Comparison of ENCODE assay signal across 15 cellular contexts in the genomic region with DNA sequence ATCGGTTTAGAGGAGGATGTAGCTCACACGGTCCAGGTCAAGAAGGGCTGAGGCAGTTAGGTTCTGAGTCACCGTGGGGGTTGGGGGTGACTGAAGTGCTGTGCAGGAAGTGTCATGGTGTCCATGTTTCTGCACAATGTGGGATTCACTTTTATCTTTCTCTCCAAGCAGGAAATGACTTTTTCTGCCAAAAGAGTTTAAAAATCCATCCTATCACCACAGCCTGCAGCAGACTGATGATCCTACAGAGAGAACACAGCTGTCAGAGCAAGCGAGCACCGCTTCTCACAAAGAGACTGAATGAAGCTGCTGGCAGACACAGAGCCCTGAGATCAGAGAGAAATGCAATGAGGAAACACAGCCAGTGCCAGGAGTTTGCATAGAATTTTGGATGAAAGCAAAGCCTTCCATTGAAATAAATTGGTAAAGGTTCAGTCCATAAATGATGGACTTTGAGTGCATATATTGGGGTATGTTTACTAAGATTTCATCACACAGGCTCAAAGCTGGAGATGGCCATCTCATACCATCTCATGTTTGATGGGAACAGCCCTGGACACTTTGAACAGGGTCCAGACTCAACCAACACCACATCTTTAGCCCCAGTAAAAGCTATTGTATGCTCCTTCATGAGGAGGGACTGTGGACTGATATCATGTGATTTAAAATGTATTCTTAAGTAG.
A peak's percentile ranks its signal among the peaks of the same experiment; 100 is the strongest.
DNase-seq lines count a peak whose midpoint lies in the region; ATAC-seq and TF ChIP-seq lines count a peak whose summit lies in the region.
"Had no signal": no experiment of that assay in that cellular context is flagged by ENCODE, and none has a peak within 500 bp of the region (broad histone marks: within the 10 kb centered on the region; RNA-seq: fewer than 3 reads in every experiment).

No MANE protein-coding gene starts in this region.

- peaks cover 3% of the 10 kb centered on the region for H3K9me3 ChIP-seq in A673 (ENCODE audit: low read depth, low read length, poor library complexity, severe bottlenecking)
- H3K9me3 ChIP-seq: HAP-1, prostate gland had no signal

- CTCF ChIA-PET in A673 (lab: Charles Lee) = no interaction called here

- H3K36me3 ChIP-seq in A673 (ENCODE audit: insufficient read depth, low read length, poor library complexity, severe bottlenecking) = no peaks in the 10 kb centered on the region
- H3K36me3 ChIP-seq: HAP-1, prostate gland had no signal

- peaks cover 19% of the 10 kb centered on the region for H3K4me1 Mint-ChIP-seq in chondrocyte (ENCODE audit: low read depth)
- no peaks in the 10 kb centered on the region for H3K4me1 Mint-ChIP-seq in stimulated activated effector memory CD8-positive, alpha-beta T cell treated with anti-CD3 and anti-CD28 coated beads, Interleukin-12 subunit alpha, Interleukin-12 subunit beta, amount 100 ng/mL, for 72 hours
- no peaks in the 10 kb centered on the region for H3K4me1 Mint-ChIP-seq in effector memory CD8-positive, alpha-beta T cell (ENCODE audit: low read depth in 2 of 2)

- H3K27ac Mint-ChIP-seq in chondrocyte (ENCODE audit: unreplicated experiment) = peak overlapping the region; percentile 50
- H3K27ac Mint-ChIP-seq in stimulated activated effector memory CD8-positive, alpha-beta T cell treated with anti-CD3 and anti-CD28 coated beads, Interleukin-12 subunit alpha, Interleukin-12 subunit beta, amount 100 ng/mL, for 72 hours = no peak overlapping the region
- no peak overlapping the region for H3K27ac Mint-ChIP-seq in effector memory CD8-positive, alpha-beta T cell
- H3K27ac Mint-ChIP-seq: activated CD8-positive, alpha-beta T cell treated with anti-CD3 and anti-CD28 coated beads for 36 hours had no signal

- peaks cover 2% of the 10 kb centered on the region for H3K9me3 Mint-ChIP-seq in chondrocyte (ENCODE audit: low read depth)
- peaks cover 12% of the 10 kb centered on the region for H3K9me3 Mint-ChIP-seq in stimulated activated effector memory CD8-positive, alpha-beta T cell treated with anti-CD3 and anti-CD28 coated beads, Interleukin-12 subunit alpha, Interleukin-12 subunit beta, amount 100 ng/mL, for 72 hours
- peaks cover 7 to 14% of the 10 kb centered on the region in 2 donors for H3K9me3 Mint-ChIP-seq in effector memory CD8-positive, alpha-beta T cell

- POLR2A ChIA-PET in A673 (lab: Charles Lee; ENCODE audit: low non-redundant PET) = no interaction called here

- TF ChIP-seq CTCF in A673 (conservative IDR thresholded peaks at IDR 0.05; ENCODE audit: low read depth, low read length) (no peak), chondrocyte (IDR thresholded peaks at IDR 0.05) (no peak)

- ATAC-seq in left lobe of liver (peak; percentile 61), HG02610 (IDR thresholded peaks at IDR 0.05; ENCODE audit: unreplicated experiment) (no peak)
- ATAC-seq in stimulated activated effector memory CD8-positive, alpha-beta T cell treated with anti-CD3 and anti-CD28 coated beads, Interleukin-12 subunit alpha, Interleukin-12 subunit beta, amount 100 ng/mL, for 72 hours = no peak
- ATAC-seq in effector memory CD8-positive, alpha-beta T cell (replicated peaks) = no peak
- ATAC-seq: activated CD8-positive, alpha-beta T cell treated with anti-CD3 and anti-CD28 coated beads for 36 hours; left colon had no signal

- no TSS peak for BruUV-seq in A673 (replicated peaks; lab: Mats Ljungman, UMichigan)

- no peak overlapping the region for H3K4me3 Mint-ChIP-seq in chondrocyte (ENCODE audit: unreplicated experiment)
- H3K4me3 Mint-ChIP-seq in stimulated activated effector memory CD8-positive, alpha-beta T cell treated with anti-CD3 and anti-CD28 coated beads, Interleukin-12 subunit alpha, Interleukin-12 subunit beta, amount 100 ng/mL, for 72 hours = no peak overlapping the region
- no peak overlapping the region for H3K4me3 Mint-ChIP-seq in effector memory CD8-positive, alpha-beta T cell
- H3K4me3 Mint-ChIP-seq: activated CD8-positive, alpha-beta T cell treated with anti-CD3 and anti-CD28 coated beads for 36 hours had no signal

- H3K36me3 Mint-ChIP-seq in chondrocyte (ENCODE audit: low read depth) = no peaks in the 10 kb centered on the region
- H3K36me3 Mint-ChIP-seq in stimulated activated effector memory CD8-positive, alpha-beta T cell treated with anti-CD3 and anti-CD28 coated beads, Interleukin-12 subunit alpha, Interleukin-12 subunit beta, amount 100 ng/mL, for 72 hours = no peaks in the 10 kb centered on the region
- peaks cover 2% of the 10 kb centered on the region for H3K36me3 Mint-ChIP-seq in effector memory CD8-positive, alpha-beta T cell (ENCODE audit: insufficient read depth)

- no peaks in the 10 kb centered on the region for H3K27me3 ChIP-seq in A673 (replicated peaks; ENCODE audit: insufficient read depth, low read depth, low read length, poor library complexity)

- H3K27me3 Mint-ChIP-seq in chondrocyte (ENCODE audit: low read depth) = no peaks in the 10 kb centered on the region
- H3K27me3 Mint-ChIP-seq in effector memory CD8-positive, alpha-beta T cell = no peaks in the 10 kb centered on the region
- H3K27me3 Mint-ChIP-seq: activated CD8-positive, alpha-beta T cell treated with anti-CD3 and anti-CD28 coated beads for 36 hours had no signal

- DNase-seq in A673 (ENCODE audit: low spot score) = peak; percentile 21
- DNase-seq in HS-27A (ENCODE audit: low read depth) = peak; percentile 17
- no peak for DNase-seq in chondrocyte (ENCODE audit: low spot score)
- no peak for DNase-seq in left lobe of liver (ENCODE audit: low spot score)
- DNase-seq in T-helper 2 cell = no peak
- no peak for DNase-seq in stimulated activated effector memory CD8-positive, alpha-beta T cell treated with anti-CD3 and anti-CD28 coated beads, Interleukin-12 subunit alpha, Interleukin-12 subunit beta, amount 100 ng/mL, for 72 hours (ENCODE audit: low spot score in 2 of 2)
- no peak for DNase-seq in effector memory CD8-positive, alpha-beta T cell
- DNase-seq: activated CD8-positive, alpha-beta T cell treated with anti-CD3 and anti-CD28 coated beads for 36 hours; erythroblast; GDM1; NCI-H774 had no signal

- no peaks in the 10 kb centered on the region for H3K4me1 ChIP-seq in A673 (ENCODE audit: insufficient read depth, low read length, poor library complexity, severe bottlenecking)
- H3K4me1 ChIP-seq: HAP-1, prostate gland had no signal

- H3K4me3 ChIP-seq in A673 (ENCODE audit: low read depth, low read length, poor library complexity, severe bottlenecking) = no peak overlapping the region
- H3K4me3 ChIP-seq: HAP-1, prostate gland had no signal

- intact Hi-C loops in A673 (cut with micrococcal nuclease; ENCODE audit: unreplicated experiment) = no loop called here

- H3K27ac ChIP-seq in A673 (ENCODE audit: low read depth, low read length, poor library complexity, severe bottlenecking) = no peak overlapping the region
- H3K27ac ChIP-seq: prostate gland had no signal

Comparison
In these comparisons a context has a peak if more than half of its experiments do, and no peak if none do; other contexts are left out.
1. DNase-seq: peak in A673 (single experiment) and HS-27A (single experiment); none in chondrocyte (single experiment), left lobe of liver (single experiment), T-helper 2 cell (0 of 5), stimulated activated effector memory CD8-positive, alpha-beta T cell treated with anti-CD3 and anti-CD28 coated beads, Interleukin-12 subunit alpha, Interleukin-12 subunit beta, amount 100 ng/mL, for 72 hours (0 of 2) and effector memory CD8-positive, alpha-beta T cell (0 of 3).